Comparison of ENCODE assay signal across 1 cellular context in the genomic region with DNA sequence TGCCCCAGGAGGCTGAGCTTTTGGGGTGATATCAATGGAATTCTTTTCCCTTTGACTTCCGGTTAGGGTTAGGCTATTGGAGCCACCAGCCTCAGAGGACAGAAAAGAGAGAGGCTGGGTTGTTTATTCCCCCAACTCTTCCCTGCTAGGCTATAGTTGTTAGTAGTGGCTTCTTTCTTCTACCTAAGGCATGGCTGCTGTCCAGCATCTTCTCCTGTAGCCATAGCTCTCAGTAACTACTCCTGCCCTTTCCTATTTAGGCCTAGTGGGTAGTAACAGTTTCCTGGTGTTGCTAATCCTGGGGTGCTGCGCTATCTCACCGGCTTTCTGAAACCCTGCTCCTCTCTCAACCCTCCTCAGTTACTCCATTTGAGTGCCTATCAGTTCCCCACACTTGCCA.
TF ChIP-seq lines count a peak whose summit lies in the region.

No MANE protein-coding gene starts in this region.

TF ChIP-seq in GM23338, 12 proteins besides CTCF, POLR2A, EP300 and RAD21 (continued from another document):
- TF ChIP-seq, protein P1, sequence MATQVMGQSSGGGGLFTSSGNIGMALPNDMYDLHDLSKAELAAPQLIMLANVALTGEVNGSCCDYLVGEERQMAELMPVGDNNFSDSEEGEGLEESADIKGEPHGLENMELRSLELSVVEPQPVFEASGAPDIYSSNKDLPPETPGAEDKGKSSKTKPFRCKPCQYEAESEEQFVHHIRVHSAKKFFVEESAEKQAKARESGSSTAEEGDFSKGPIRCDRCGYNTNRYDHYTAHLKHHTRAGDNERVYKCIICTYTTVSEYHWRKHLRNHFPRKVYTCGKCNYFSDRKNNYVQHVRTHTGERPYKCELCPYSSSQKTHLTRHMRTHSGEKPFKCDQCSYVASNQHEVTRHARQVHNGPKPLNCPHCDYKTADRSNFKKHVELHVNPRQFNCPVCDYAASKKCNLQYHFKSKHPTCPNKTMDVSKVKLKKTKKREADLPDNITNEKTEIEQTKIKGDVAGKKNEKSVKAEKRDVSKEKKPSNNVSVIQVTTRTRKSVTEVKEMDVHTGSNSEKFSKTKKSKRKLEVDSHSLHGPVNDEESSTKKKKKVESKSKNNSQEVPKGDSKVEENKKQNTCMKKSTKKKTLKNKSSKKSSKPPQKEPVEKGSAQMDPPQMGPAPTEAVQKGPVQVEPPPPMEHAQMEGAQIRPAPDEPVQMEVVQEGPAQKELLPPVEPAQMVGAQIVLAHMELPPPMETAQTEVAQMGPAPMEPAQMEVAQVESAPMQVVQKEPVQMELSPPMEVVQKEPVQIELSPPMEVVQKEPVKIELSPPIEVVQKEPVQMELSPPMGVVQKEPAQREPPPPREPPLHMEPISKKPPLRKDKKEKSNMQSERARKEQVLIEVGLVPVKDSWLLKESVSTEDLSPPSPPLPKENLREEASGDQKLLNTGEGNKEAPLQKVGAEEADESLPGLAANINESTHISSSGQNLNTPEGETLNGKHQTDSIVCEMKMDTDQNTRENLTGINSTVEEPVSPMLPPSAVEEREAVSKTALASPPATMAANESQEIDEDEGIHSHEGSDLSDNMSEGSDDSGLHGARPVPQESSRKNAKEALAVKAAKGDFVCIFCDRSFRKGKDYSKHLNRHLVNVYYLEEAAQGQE (IDR thresholded peaks at IDR 0.05; ENCODE audit: unreplicated experiment), result peak; percentile 58
